Comparison of ENCODE assay signal across 2 cellular contexts in genomic region chr1:241772932-241773500, GRCh38.
TF ChIP-seq lines count a peak whose summit lies in the region.

No MANE protein-coding gene starts in this region.

TF ChIP-seq in HepG2, 621 proteins besides CTCF, POLR2A, EP300 and RAD21 (continued from another document):
- no peak for TF ChIP-seq ZBTB33 (CRISPR knock-in tag; IDR thresholded peaks at IDR 0.05)

TF ChIP-seq in K562, 482 proteins besides CTCF, POLR2A, EP300 and RAD21 (continued from another document):
- TF ChIP-seq BCLAF1 (IDR thresholded peaks at IDR 0.05; ENCODE audit: borderline replicate concordance in 1 of 2, control insufficient read depth in 1 of 2, low read depth in 2 of 2, low read length in 1 of 2): no peak
- TF ChIP-seq CBFA2T2 (conservative IDR thresholded peaks at IDR 0.05): no peak
- no peak for TF ChIP-seq ZZZ3 (IDR thresholded peaks at IDR 0.05)
- no peak for TF ChIP-seq ZNF24 (IDR thresholded peaks at IDR 0.05)
- TF ChIP-seq LEF1 (IDR thresholded peaks at IDR 0.05): no peak
- TF ChIP-seq, protein P1, sequence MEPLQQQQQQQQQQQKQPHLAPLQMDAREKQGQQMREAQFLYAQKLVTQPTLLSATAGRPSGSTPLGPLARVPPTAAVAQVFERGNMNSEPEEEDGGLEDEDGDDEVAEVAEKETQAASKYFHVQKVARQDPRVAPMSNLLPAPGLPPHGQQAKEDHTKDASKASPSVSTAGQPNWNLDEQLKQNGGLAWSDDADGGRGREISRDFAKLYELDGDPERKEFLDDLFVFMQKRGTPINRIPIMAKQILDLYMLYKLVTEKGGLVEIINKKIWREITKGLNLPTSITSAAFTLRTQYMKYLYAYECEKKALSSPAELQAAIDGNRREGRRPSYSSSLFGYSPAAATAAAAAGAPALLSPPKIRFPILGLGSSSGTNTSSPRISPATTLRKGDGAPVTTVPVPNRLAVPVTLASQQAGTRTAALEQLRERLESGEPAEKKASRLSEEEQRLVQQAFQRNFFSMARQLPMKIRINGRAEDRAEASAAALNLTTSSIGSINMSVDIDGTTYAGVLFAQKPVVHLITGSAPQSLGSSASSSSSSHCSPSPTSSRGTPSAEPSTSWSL (CRISPR knock-in tag; IDR thresholded peaks at IDR 0.05; ENCODE audit: borderline replicate concordance): no peak
- TF ChIP-seq MAFF (IDR thresholded peaks at IDR 0.05; ENCODE audit: low read length): peak; percentile 50
- TF ChIP-seq ZMIZ1 (IDR thresholded peaks at IDR 0.05; ENCODE audit: low read depth in 2 of 2, low read length in 2 of 2): no peak
- no peak for TF ChIP-seq MYBL2 (IDR thresholded peaks at IDR 0.05; ENCODE audit: low read depth)
- TF ChIP-seq MYBL2 (CRISPR knock-in tag; IDR thresholded peaks at IDR 0.05; ENCODE audit: borderline replicate concordance): no peak
- TF ChIP-seq MAFK (IDR thresholded peaks at IDR 0.05; ENCODE audit: low read length): peak; percentile 63; the same call in 1 of the 2 replicates
- TF ChIP-seq ZNF431 (CRISPR knock-in tag; IDR thresholded peaks at IDR 0.05): no peak
- no peak for TF ChIP-seq SMARCC2 (IDR thresholded peaks at IDR 0.05; ENCODE audit: low read depth)
- no peak for TF ChIP-seq PTTG1 (tag; IDR thresholded peaks at IDR 0.05; ENCODE audit: low read depth)
- peak; percentile 91 for TF ChIP-seq ZNF316 (IDR thresholded peaks at IDR 0.05)
